In the genomic region with DNA sequence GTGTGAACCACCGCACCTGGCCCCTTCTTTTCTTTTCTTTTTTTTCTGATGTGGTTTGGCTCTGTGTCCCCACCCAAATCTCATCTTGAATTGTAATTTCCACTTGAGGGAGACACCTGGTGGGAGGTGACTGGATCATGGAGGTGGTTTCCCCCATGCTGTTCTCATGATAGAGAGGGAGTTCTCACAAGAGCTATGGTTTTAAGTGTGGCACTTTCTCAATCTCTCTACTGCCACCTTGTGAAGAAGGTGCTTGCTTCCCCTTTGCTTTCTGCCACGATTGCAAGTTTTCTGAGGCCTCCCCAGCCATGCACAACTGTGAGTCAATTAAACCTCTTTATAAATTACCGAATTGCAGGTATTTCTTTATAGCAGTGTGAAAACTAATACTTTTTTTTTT, we compare ENCODE assay signal across 8 cellular contexts. TPM values are rescaled to one million over a fixed set of nuclear protein-coding genes. Genes with fewer than 3 reads are reported as not detected.
A peak's percentile ranks its signal among the peaks of the same experiment; 100 is the strongest.
DNase-seq lines count a peak whose midpoint lies in the region; ATAC-seq and TF ChIP-seq lines count a peak whose summit lies in the region.

No MANE protein-coding gene starts in this region.

- no peaks in the 10 kb centered on the region; a peak in 1 of 7 replicates for H3K36me3 Mint-ChIP-seq in H9 (ENCODE audit: insufficient read depth in 1 of 3, low read depth in 3 of 3)

- H3K27ac ChIP-seq in H9 (ENCODE audit: insufficient read length, low read depth, low read length), result no peak overlapping the region
- no peak overlapping the region for H3K27ac ChIP-seq in smooth muscle cell (ENCODE audit: low read depth)
- H3K27ac ChIP-seq in heart left ventricle, result no peak overlapping the region

- H3K4me1 ChIP-seq in H9 (ENCODE audit: insufficient read depth, low read length), result no peaks in the 10 kb centered on the region
- H3K4me1 ChIP-seq in smooth muscle cell (ENCODE audit: low read depth), result no peaks in the 10 kb centered on the region
- peaks cover 0 to 19% (median 9%) of the 10 kb centered on the region in 12 donors for H3K4me1 ChIP-seq in heart left ventricle

- no peak overlapping the region for H3K4me3 Mint-ChIP-seq in H9

- no peak overlapping the region for H4K8ac ChIP-seq in H9 (replicated peaks; ENCODE audit: insufficient read length, low read depth, low read length)

- H3F3A ChIP-seq in smooth muscle cell (ENCODE audit: low read depth), result no peaks in the 10 kb centered on the region

- no peaks in the 10 kb centered on the region for H4K20me1 ChIP-seq in H9 (ENCODE audit: control insufficient read depth, insufficient read depth, insufficient read length)
- H4K20me1 ChIP-seq in smooth muscle cell (ENCODE audit: low read depth), result no peaks in the 10 kb centered on the region

- POLR2A ChIA-PET in BJ (lab: Charles Lee), result no interaction called here

- H2BK5ac ChIP-seq in H9 (ENCODE audit: insufficient read length, low read length), result no peak overlapping the region

- H2BK12ac ChIP-seq in H9 (ENCODE audit: insufficient read length, low read depth, low read length), result no peak overlapping the region

- no peak overlapping the region for H3K18ac ChIP-seq in H9 (ENCODE audit: insufficient read length, low read depth, low read length)

- no peak for TF ChIP-seq POLR2A in heart left ventricle (IDR thresholded peaks at IDR 0.05)

- no peak for ATAC-seq in GM18909 (IDR thresholded peaks at IDR 0.05; ENCODE audit: poor library complexity, unreplicated experiment)
- no peak for ATAC-seq in heart left ventricle

- peak overlapping the region in 1 of 3 experiments; percentile 49; a peak in 1 of 7 replicates for H3K27ac Mint-ChIP-seq in H9

- H3K9me3 Mint-ChIP-seq in H9, result peaks cover 0 to 3% of the 10 kb centered on the region in 2 experiments; a peak in 2 of 5 replicates

- H4K5ac ChIP-seq in H9 (ENCODE audit: insufficient read length, low read depth, low read length), result no peak overlapping the region

- H3K36me3 ChIP-seq in BJ (ENCODE audit: control insufficient read depth, insufficient read depth, low read length), result no peaks in the 10 kb centered on the region
- no peaks in the 10 kb centered on the region for H3K36me3 ChIP-seq in smooth muscle cell (ENCODE audit: low read depth)
- no peaks in the 10 kb centered on the region for H3K36me3 ChIP-seq in heart left ventricle

- DNase-seq in BJ (ENCODE audit: low read depth) (no peak), H9 (peak; percentile 44), SK-MEL-5 (ENCODE audit: low read depth, low spot score) (peak; percentile 74), foreskin fibroblast (peak in 1 of 2 donors; percentile 41), smooth muscle cell (lab: John Stamatoyannopoulos, UW; ENCODE audit: unreplicated experiment) (no peak), COLO829 (ENCODE audit: low spot score) (no peak), heart left ventricle (no peak)

- no peak overlapping the region for H3K23ac ChIP-seq in H9 (ENCODE audit: insufficient read length, low read depth, low read length)

- H3K56ac ChIP-seq in H9 (ENCODE audit: insufficient read length, low read depth, low read length), result no peak overlapping the region

- no peaks in the 10 kb centered on the region for H3K79me2 ChIP-seq in H9 (ENCODE audit: insufficient read depth, low read length)
- no peaks in the 10 kb centered on the region for H3K79me2 ChIP-seq in smooth muscle cell (ENCODE audit: low read depth)

- no CpG with 5 or more reads among the region's 3 CpGs for WGBS in H9 (ENCODE audit: extremely low coverage, insufficient read length, low lambda C conversion rate)
- 67% methylated on average over 3 of the region's 3 CpGs for WGBS in smooth muscle cell (ENCODE audit: low lambda C conversion rate)
- WGBS in heart left ventricle, 4 donors, result 58 to 66% (median 59%) methylated on average over 3 of the region's 3 CpGs

- no peak overlapping the region for H3T11ph ChIP-seq in H9 (ENCODE audit: low read length)

- H2BK120ac ChIP-seq in H9 (ENCODE audit: low read depth, low read length, poor library complexity, severe bottlenecking), result no peak overlapping the region

- H3K9me3 ChIP-seq in H9 (ENCODE audit: control insufficient read depth, low read depth, low read length) (no peaks in the 10 kb centered on the region), smooth muscle cell (replicated peaks; ENCODE audit: low read depth) (no peaks in the 10 kb centered on the region), heart left ventricle (no peaks in the 10 kb centered on the region)

- H3K4me2 ChIP-seq in H9 (ENCODE audit: insufficient read depth, insufficient read length, low read length), result no peak overlapping the region
- H3K4me2 ChIP-seq in smooth muscle cell, result no peak overlapping the region

- no peak overlapping the region for H2AK5ac ChIP-seq in H9 (ENCODE audit: insufficient read length, low read length)

- no peak overlapping the region for H3K9ac ChIP-seq in H9 (ENCODE audit: extremely low read depth, insufficient read length, low read length)
- H3K9ac ChIP-seq in smooth muscle cell (ENCODE audit: low read depth), result no peak overlapping the region

- H2AFZ ChIP-seq in H9 (ENCODE audit: low read length) (no peak overlapping the region), smooth muscle cell (ENCODE audit: low read depth) (no peak overlapping the region)

- no peak overlapping the region for H3K4me3 ChIP-seq in BJ (ENCODE audit: low read depth, low read length)
- H3K4me3 ChIP-seq in foreskin fibroblast (ENCODE audit: low read depth in 1 of 2, low read length in 2 of 2), result no peak overlapping the region
- H3K4me3 ChIP-seq in smooth muscle cell, result no peak overlapping the region
- no peak overlapping the region for H3K4me3 ChIP-seq in heart left ventricle

- H3K14ac ChIP-seq in H9 (ENCODE audit: insufficient read depth, low read length), result no peak overlapping the region

- in situ Hi-C loops in SK-MEL-5 (cut with HindIII; ENCODE audit: low pct_unique_long_range_greater_than_20kb, low sequenced_read_pairs), result no loop called here

- H3K23me2 ChIP-seq in H9 (ENCODE audit: insufficient read length, low read depth, low read length, poor library complexity, severe bottlenecking), result peaks cover 3% of the 10 kb centered on the region

- CTCF ChIA-PET in BJ (lab: Yijun Ruan, JAX), result no interaction called here

- no peaks in the 10 kb centered on the region for H3K27me3 Mint-ChIP-seq in H9 (ENCODE audit: low read depth)

- no peak overlapping the region for H3K4ac ChIP-seq in H9 (ENCODE audit: low read depth, low read length)

- intact Hi-C loops in heart left ventricle (cut with DNase I), result loop anchor here in 4 of 10 donors (10.0 kb wide), 3 partner anchors 177 to 893 kb away; a partner anchor contains a TSS

- no peaks in the 10 kb centered on the region for H3K79me1 ChIP-seq in H9 (ENCODE audit: insufficient read depth, low read depth, low read length, poor library complexity, severe bottlenecking)

- no peak overlapping the region for H2BK20ac ChIP-seq in H9 (ENCODE audit: low read depth, low read length, poor library complexity, severe bottlenecking)

- H4K91ac ChIP-seq in H9 (ENCODE audit: insufficient read length, low read depth, low read length), result no peak overlapping the region

- H2BK15ac ChIP-seq in H9 (ENCODE audit: low read depth, low read length), result no peak overlapping the region

- TF ChIP-seq CTCF in BJ (IDR thresholded peaks at IDR 0.05; ENCODE audit: insufficient read depth, low read depth, low read length), result peak; percentile 46
- peak; percentile 68 for TF ChIP-seq CTCF in H9 (conservative IDR thresholded peaks at IDR 0.05)
- TF ChIP-seq CTCF in foreskin fibroblast (IDR thresholded peaks at IDR 0.05; ENCODE audit: low read depth, low read length), result peak; percentile 54
- no peak for TF ChIP-seq CTCF in smooth muscle cell (IDR thresholded peaks at IDR 0.05; ENCODE audit: borderline replicate concordance, insufficient read depth, poor library complexity, severe bottlenecking)
- TF ChIP-seq CTCF in heart left ventricle (IDR thresholded peaks at IDR 0.05), result peak in 4 of 12 donors; percentile 6 to 23 (median 20)

- H3K4me1 Mint-ChIP-seq in H9, result peaks cover 13 to 23% of the 10 kb centered on the region in 2 experiments

- H3K27me3 ChIP-seq in BJ (ENCODE audit: control insufficient read depth, insufficient read depth, low read length) (no peaks in the 10 kb centered on the region), H9 (ENCODE audit: insufficient read depth, low read length) (no peaks in the 10 kb centered on the region), smooth muscle cell (ENCODE audit: low read depth) (no peaks in the 10 kb centered on the region), heart left ventricle (no peaks in the 10 kb centered on the region)

RNA-seq across cellular contexts. Expression of a gene that starts 4.9 kb away (rescaled TPM):
- 9.1 and 15.8 TPM in 2 replicates for polyA plus RNA-seq in BJ (2011; rRNA removed)
- 3.0 and 3.9 TPM in 2 replicates for polyA minus RNA-seq in BJ (2011; rRNA and poly(A)+ RNA removed)
- 39.0 and 42.2 TPM in 2 replicates for total RNA-seq in H9 (2021)
- 1.8 and 2.0 TPM in 2 replicates for total RNA-seq in SK-MEL-5 (2014; rRNA removed; shearing (Covaris generic))
- polyA plus RNA-seq in SK-MEL-5 (2015; cell fraction: cytosol; rRNA removed), result 1.6 and 2.5 TPM in 2 replicates
- 0.81 and 2.4 TPM in 2 replicates for polyA plus RNA-seq in SK-MEL-5 (2015; cell fraction: nucleus; rRNA removed)
- total RNA-seq in smooth muscle cell, result 3.4 and 5.2 TPM in 2 replicates
- 3.1 and 3.3 TPM in 2 replicates for polyA plus RNA-seq in smooth muscle cell
- total RNA-seq in heart left ventricle, result 10 to 100 TPM; 11.2 to 69.9 (median 19.5) TPM
- polyA plus RNA-seq in heart left ventricle, result 10 to 100 TPM; 11.0 to 19.2 TPM

RNA-seq across cellular contexts. Expression of a gene that starts 10.3 kb away (rescaled TPM):
- 89.2 and 109 TPM in 2 replicates for polyA plus RNA-seq in BJ (2011; rRNA removed)
- 77.9 and 144 TPM in 2 replicates for polyA minus RNA-seq in BJ (2011; rRNA and poly(A)+ RNA removed)
- total RNA-seq in H9 (2021), result 133 and 140 TPM in 2 replicates
- total RNA-seq in SK-MEL-5 (2014; rRNA removed; shearing (Covaris generic)), result 185 and 200 TPM in 2 replicates
- polyA plus RNA-seq in SK-MEL-5 (2015; cell fraction: cytosol; rRNA removed), result 163 and 168 TPM in 2 replicates
- polyA plus RNA-seq in SK-MEL-5 (2015; cell fraction: nucleus; rRNA removed), result 85.1 and 121 TPM in 2 replicates
- total RNA-seq in smooth muscle cell, result 27.4 and 35.6 TPM in 2 replicates
- 52.7 and 59.4 TPM in 2 replicates for polyA plus RNA-seq in smooth muscle cell
- 10 to 100 TPM; 15.7 to 39.8 (median 27.8) TPM for total RNA-seq in heart left ventricle
- polyA plus RNA-seq in heart left ventricle, result 10 to 100 TPM; 23.0 to 60.9 TPM

RNA-seq across cellular contexts. Expression of a gene that starts 27.6 kb away (rescaled TPM):
- polyA plus RNA-seq in BJ (2011; rRNA removed) (not detected in 2 replicates), smooth muscle cell (0.35 and 0.78 TPM in 2 replicates), heart left ventricle (under 1 TPM; 0.14 to 0.19 TPM)
- polyA minus RNA-seq in BJ (2011; rRNA and poly(A)+ RNA removed), result not detected in 2 replicates
- total RNA-seq in H9 (2021) (5.1 TPM in 2 replicates), smooth muscle cell (not detected in 2 replicates), heart left ventricle (1 to 10 TPM in 1 of 9 donors, under 1 TPM in 3, not detected in 5; 0.25 to 1.1 (median 0.58) TPM)
- 0.55 and 0.96 TPM in 2 replicates for total RNA-seq in SK-MEL-5 (2014; rRNA removed; shearing (Covaris generic))
- polyA plus RNA-seq in SK-MEL-5 (2015; cell fraction: cytosol; rRNA removed), result 0.71 and 0.90 TPM in 2 replicates
- not detected in 2 replicates for polyA plus RNA-seq in SK-MEL-5 (2015; cell fraction: nucleus; rRNA removed)

RNA-seq across cellular contexts. Expression of a gene that starts 33.5 kb away (rescaled TPM):
- polyA plus RNA-seq in BJ (2011; rRNA removed), result 2.9 and 4.9 TPM in 2 replicates
- polyA minus RNA-seq in BJ (2011; rRNA and poly(A)+ RNA removed), result 1.7 and 1.9 TPM in 2 replicates
- total RNA-seq in H9 (2021), result 3.7 and 3.9 TPM in 2 replicates
- total RNA-seq in SK-MEL-5 (2014; rRNA removed; shearing (Covaris generic)), result 5.5 and 7.4 TPM in 2 replicates
- 8.7 and 11.9 TPM in 2 replicates for polyA plus RNA-seq in SK-MEL-5 (2015; cell fraction: cytosol; rRNA removed)
- 1.5 and 2.0 TPM in 2 replicates for polyA plus RNA-seq in SK-MEL-5 (2015; cell fraction: nucleus; rRNA removed)
- total RNA-seq in smooth muscle cell, result 3.6 and 5.0 TPM in 2 replicates
- polyA plus RNA-seq in smooth muscle cell, result 4.1 and 7.2 TPM in 2 replicates
- total RNA-seq in heart left ventricle, result 1 to 10 TPM; 2.4 to 9.8 (median 4.0) TPM
- polyA plus RNA-seq in heart left ventricle, result 1 to 10 TPM; 3.4 to 5.1 TPM

RNA-seq across cellular contexts. Expression of a gene that starts 55.5 kb away (rescaled TPM):
- 0.05 and 0.09 TPM in 2 replicates for polyA plus RNA-seq in BJ (2011; rRNA removed)
- not detected in 2 replicates for polyA minus RNA-seq in BJ (2011; rRNA and poly(A)+ RNA removed)
- total RNA-seq in H9 (2021), result 0.46 and 1.1 TPM in 2 replicates
- not detected in 2 replicates for total RNA-seq in SK-MEL-5 (2014; rRNA removed; shearing (Covaris generic))
- not detected in 2 replicates for polyA plus RNA-seq in SK-MEL-5 (2015; cell fraction: cytosol; rRNA removed)
- not detected in 2 replicates for polyA plus RNA-seq in SK-MEL-5 (2015; cell fraction: nucleus; rRNA removed)
- total RNA-seq in smooth muscle cell, result 0.09 and 0.13 TPM in 2 replicates
- not detected in 2 replicates for polyA plus RNA-seq in smooth muscle cell
- total RNA-seq in heart left ventricle, result 1 to 10 TPM in 1 of 9 donors, under 1 TPM in 1, not detected in 7; 0.16 to 2.8 TPM
- under 1 TPM in 1 of 2 donors, not detected in 1; 0.03 TPM for polyA plus RNA-seq in heart left ventricle

Comparison
In these comparisons a context has a peak if more than half of its experiments do, and no peak if none do; other contexts are left out.
1. DNase-seq: peak in H9 (single experiment) and SK-MEL-5 (single experiment); none in BJ (single experiment), smooth muscle cell (single experiment), COLO829 (single experiment) and heart left ventricle (0 of 5).